Comparison of ENCODE assay signal across 8 cellular contexts in genomic region chr2:47072018-47072691, GRCh38.
DNase-seq lines count a peak whose midpoint lies in the region; ATAC-seq and TF ChIP-seq lines count a peak whose summit lies in the region.

No MANE protein-coding gene starts in this region.

- H2AFZ ChIP-seq in osteoblast (ENCODE audit: low read length), result peak overlapping the region; percentile 54

- CTCF ChIA-PET in activated CD8-positive, alpha-beta memory T cell treated with anti-CD3 and anti-CD28 coated beads, Interleukin-2, amount 10 ng/mL, durations not matched to agents 7 days and 5 days (lab: Charles Lee), result interaction anchor here (1.0 kb wide), 1 partner anchor 35 kb away, joined by 3 read pairs; no protein-coding TSS in a partner anchor

- peaks cover 2% of the 10 kb centered on the region for H3K36me3 Mint-ChIP-seq in activated CD8-positive, alpha-beta memory T cell treated with anti-CD3 and anti-CD28 coated beads, Interleukin-2, amount 10 ng/mL, durations not matched to agents 7 days and 5 days

- H3K27me3 ChIP-seq in osteoblast (ENCODE audit: insufficient read depth, low read length), result no peaks in the 10 kb centered on the region

- ATAC-seq in activated CD8-positive, alpha-beta memory T cell treated with anti-CD3 and anti-CD28 coated beads, Interleukin-2, amount 10 ng/mL, durations not matched to agents 7 days and 5 days, result no peak

- H4K20me1 ChIP-seq in osteoblast (ENCODE audit: insufficient read depth, low read length), result no peaks in the 10 kb centered on the region

- TF ChIP-seq CTCF in foreskin fibroblast (IDR thresholded peaks at IDR 0.05; ENCODE audit: low read depth, low read length), result no peak
- peak; percentile 39 for TF ChIP-seq CTCF in osteoblast (IDR thresholded peaks at IDR 0.05; ENCODE audit: extremely low read depth, low read depth, low read length)

- H3K36me3 ChIP-seq in osteoblast (ENCODE audit: insufficient read depth, low read length), result peaks cover 37% of the 10 kb centered on the region

- peaks cover 8% of the 10 kb centered on the region for H3K79me2 ChIP-seq in osteoblast (ENCODE audit: insufficient read depth, low read length)

- H3K4me3 Mint-ChIP-seq in activated CD8-positive, alpha-beta memory T cell treated with anti-CD3 and anti-CD28 coated beads, Interleukin-2, amount 10 ng/mL, durations not matched to agents 7 days and 5 days, result no peak overlapping the region

- H3K27me3 Mint-ChIP-seq in activated CD8-positive, alpha-beta memory T cell treated with anti-CD3 and anti-CD28 coated beads, Interleukin-2, amount 10 ng/mL, durations not matched to agents 7 days and 5 days, result no peaks in the 10 kb centered on the region

- no peaks in the 10 kb centered on the region for H3K9me3 Mint-ChIP-seq in activated CD8-positive, alpha-beta memory T cell treated with anti-CD3 and anti-CD28 coated beads, Interleukin-2, amount 10 ng/mL, durations not matched to agents 7 days and 5 days (ENCODE audit: low read depth)

- H3K27ac ChIP-seq in osteoblast (ENCODE audit: low read depth, low read length), result peak overlapping the region; percentile 98

- H3K9me3 ChIP-seq in osteoblast (ENCODE audit: low read depth, low read length), result no peaks in the 10 kb centered on the region

- H3K27ac Mint-ChIP-seq in activated CD8-positive, alpha-beta memory T cell treated with anti-CD3 and anti-CD28 coated beads, Interleukin-2, amount 10 ng/mL, durations not matched to agents 7 days and 5 days, result no peak overlapping the region

- peaks cover 30% of the 10 kb centered on the region for H3K4me1 Mint-ChIP-seq in activated CD8-positive, alpha-beta memory T cell treated with anti-CD3 and anti-CD28 coated beads, Interleukin-2, amount 10 ng/mL, durations not matched to agents 7 days and 5 days

- peak overlapping the region; percentile 51 for H3K4me2 ChIP-seq in osteoblast (ENCODE audit: insufficient read depth, low read length)

- DNase-seq in NCI-H748 (lab: John Stamatoyannopoulos, UW; ENCODE audit: unreplicated experiment), result peak; percentile 7
- no peak for DNase-seq in NCI-H748 treated with DMSO at 0.1 percent for 48 hours (lab: John Stamatoyannopoulos, UW)
- DNase-seq in SW480 (ENCODE audit: low spot score), result peak; percentile 55
- peak; percentile 82 to 90 for DNase-seq in foreskin fibroblast
- peak; percentile 95 for DNase-seq in osteoblast (ENCODE audit: insufficient read length, low spot score, missing footprints)
- no peak for DNase-seq in activated CD8-positive, alpha-beta memory T cell treated with anti-CD3 and anti-CD28 coated beads, Interleukin-2, amount 10 ng/mL, durations not matched to agents 7 days and 5 days
- no peak for DNase-seq in NCI-H1048 (lab: John Stamatoyannopoulos, UW)
- no peak for DNase-seq in NCI-H187 treated with DMSO at 0.1 percent for 48 hours (lab: John Stamatoyannopoulos, UW)

- H3K4me3 ChIP-seq in foreskin fibroblast (ENCODE audit: low read depth in 1 of 2, low read length in 2 of 2) (no peak overlapping the region), osteoblast (ENCODE audit: insufficient read depth, low read length) (peak overlapping the region; percentile 13)

- peaks cover 66% of the 10 kb centered on the region for H3K4me1 ChIP-seq in osteoblast (ENCODE audit: insufficient read depth, low read length)

Comparison
In these comparisons a context has a peak if more than half of its experiments do, and no peak if none do; other contexts are left out.
1. DNase-seq: peak in NCI-H748 (single experiment), SW480 (single experiment), foreskin fibroblast (2 of 2) and osteoblast (single experiment); none in NCI-H748 treated with DMSO at 0.1 percent for 48 hours (single experiment), activated CD8-positive, alpha-beta memory T cell treated with anti-CD3 and anti-CD28 coated beads, Interleukin-2, amount 10 ng/mL, durations not matched to agents 7 days and 5 days (single experiment), NCI-H1048 (single experiment) and NCI-H187 treated with DMSO at 0.1 percent for 48 hours (single experiment).